In genomic region chr2:158024288-158024898, GRCh38 we compare ENCODE assay signal across 8 cellular contexts.
A peak's percentile ranks its signal among the peaks of the same experiment; 100 is the strongest.
DNase-seq lines count a peak whose midpoint lies in the region; ATAC-seq, FAIRE-seq and TF ChIP-seq lines count a peak whose summit lies in the region.

No MANE protein-coding gene starts in this region.

- peak; percentile 92 for ATAC-seq in GM21529 (IDR thresholded peaks at IDR 0.05; ENCODE audit: unreplicated experiment)
- peak; percentile 92 for ATAC-seq in left lobe of liver

- H3K36me3 ChIP-seq in MG63, result no peaks in the 10 kb centered on the region
- no peaks in the 10 kb centered on the region for H3K36me3 ChIP-seq in bronchial epithelial cell (ENCODE audit: control insufficient read depth, insufficient read depth, low read length)

- no peak for FAIRE-seq in bronchial epithelial cell (lab: Jason Lieb, UNC)

- no peaks in the 10 kb centered on the region for H3K9me3 ChIP-seq in MG63

- no peak overlapping the region for H3K27ac ChIP-seq in VCaP

- H3K27me3 ChIP-seq in MG63 (no peaks in the 10 kb centered on the region), bronchial epithelial cell (ENCODE audit: control insufficient read depth, insufficient read depth, low read length) (no peaks in the 10 kb centered on the region)

- peak; percentile 52 for DNase-seq in EL
- peak; percentile 13 for DNase-seq in MG63
- DNase-seq in bronchial epithelial cell (ENCODE audit: low read depth), result peak; percentile 48
- peak; percentile 59 for DNase-seq in left lobe of liver (ENCODE audit: low spot score)
- peak; percentile 21 for DNase-seq in stimulated activated CD8-positive, alpha-beta memory T cell treated with anti-CD3 and anti-CD28 coated beads, Interleukin-15, amount 100 ng/mL, for 24 hours (ENCODE audit: low read depth)
- DNase-seq in DMS153 (lab: John Stamatoyannopoulos, UW), result no peak

- H3K4me3 ChIP-seq in MG63 (no peak overlapping the region), bronchial epithelial cell (ENCODE audit: low read depth, low read length) (no peak overlapping the region)

- TF ChIP-seq CTCF in VCaP (conservative IDR thresholded peaks at IDR 0.05) (peak; percentile 88), bronchial epithelial cell (IDR thresholded peaks at IDR 0.05; ENCODE audit: insufficient read depth, low read length, severe bottlenecking) (peak; percentile 71)
